ENCODE assay signal across 29 cellular contexts in the genomic region with DNA sequence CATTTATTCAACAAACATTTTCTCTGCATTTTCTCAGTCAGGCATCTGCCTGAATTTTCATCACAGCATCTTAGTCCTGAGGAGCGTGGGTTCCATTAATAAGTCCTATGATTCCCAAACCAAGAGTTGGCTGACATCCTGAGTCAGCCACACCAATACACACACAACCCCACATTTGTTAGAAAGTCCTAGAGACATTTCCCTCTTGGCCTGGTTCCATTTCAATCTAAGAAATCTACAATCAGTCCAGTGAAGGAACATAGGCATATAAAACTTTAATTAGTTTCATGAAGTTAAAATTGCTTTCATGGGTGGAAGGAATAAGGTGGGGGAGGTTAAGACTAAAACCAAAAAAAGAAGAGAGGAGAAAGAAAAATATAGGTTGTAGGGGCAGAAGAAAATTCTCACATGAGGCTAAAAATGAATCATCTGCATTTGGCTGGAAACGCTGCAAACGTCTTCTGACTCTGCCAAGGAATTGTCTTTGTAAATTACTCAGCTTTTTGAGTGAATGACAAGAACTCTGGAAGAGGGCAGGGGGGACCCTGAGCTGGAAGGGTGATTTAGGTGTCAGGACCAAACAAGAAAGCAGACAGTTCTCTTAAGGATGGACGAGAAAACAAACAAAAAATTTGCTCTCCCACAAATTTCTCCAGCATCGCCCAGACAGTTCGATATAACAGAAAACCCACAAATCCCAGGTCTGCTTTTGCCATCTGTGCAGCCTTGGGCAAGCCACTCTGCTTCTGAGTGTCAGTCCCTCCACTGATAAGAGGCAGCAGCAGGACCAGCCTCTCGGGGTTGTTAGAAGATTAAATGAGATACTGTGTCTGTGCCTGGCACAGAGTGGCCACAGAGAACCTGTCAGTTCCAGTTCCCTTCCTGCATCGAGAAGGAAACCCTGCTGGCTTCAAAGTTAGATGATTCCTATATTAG.
A peak's percentile ranks its signal among the peaks of the same experiment; 100 is the strongest.
DNase-seq lines count a peak whose midpoint lies in the region; ATAC-seq and TF ChIP-seq lines count a peak whose summit lies in the region.
"Had no signal": no experiment of that assay in that cellular context is flagged by ENCODE, and none has a peak within 500 bp of the region (broad histone marks: within the 10 kb centered on the region; RNA-seq: fewer than 3 reads in every experiment).

No MANE protein-coding gene starts in this region.

- H3K27me3 Mint-ChIP-seq in MCF 10A (ENCODE audit: insufficient read depth, unreplicated experiment): no peaks in the 10 kb centered on the region
- H3K27me3 Mint-ChIP-seq in chondrocyte (ENCODE audit: low read depth): peaks cover 8% of the 10 kb centered on the region
- H3K27me3 Mint-ChIP-seq in activated T-helper 17 cell treated with anti-CD3 and anti-CD28 coated beads, Interleukin-2, amount 50 U/mL, for 72 hours: no peaks in the 10 kb centered on the region
- H3K27me3 Mint-ChIP-seq: activated CD8-positive, alpha-beta memory T cell treated with anti-CD3 and anti-CD28 coated beads, Interleukin-2, amount 10 ng/mL, durations not matched to agents 7 days and 5 days; CD4-positive, CD25-positive, alpha-beta regulatory T cell had no signal

- H3K9me3 ChIP-seq in breast epithelium: no peaks in the 10 kb centered on the region
- H3K9me3 ChIP-seq: gastroesophageal sphincter, testis had no signal

- H3K4me3 ChIP-seq in breast epithelium: no peak overlapping the region
- H3K4me3 ChIP-seq: gastroesophageal sphincter, GM23338, hepatocyte, SJCRH30, skin epidermis, testis had no signal

- DNase-seq in MCF 10A (ENCODE audit: unreplicated experiment) (peak; percentile 59), breast epithelium (ENCODE audit: low spot score in 2 of 2) (no peak), chondrocyte (ENCODE audit: low spot score) (no peak), inferior parietal cortex (ENCODE audit: extremely low spot score) (peak; percentile 28), RKO (ENCODE audit: low spot score) (no peak), ACHN (no peak)
- DNase-seq in activated CD4-positive, alpha-beta T cell treated with anti-CD3 and anti-CD28 coated beads, Interleukin-2, amount 50 U/mL, for 1 hour: no peak
- DNase-seq: activated CD4-positive, alpha-beta T cell treated with anti-CD3 and anti-CD28 coated beads, Interleukin-2, amount 50 U/mL, for 4 hours; activated CD8-positive, alpha-beta memory T cell treated with anti-CD3 and anti-CD28 coated beads, Interleukin-2, amount 10 ng/mL, durations not matched to agents 7 days and 5 days; activated T-cell treated with anti-CD3 and anti-CD28 coated beads, Interleukin-2, amount 50 U/mL, for 48 hours; AML-193; brain microvascular endothelial cell; CD4-positive, CD25-positive, alpha-beta regulatory T cell; cortex of kidney; DMS79 treated with DMSO at 0.1 percent for 48 hours; GF-D8; Kasumi-1; left cardiac atrium; NCI-H1436 treated with DMSO at 0.1 percent for 48 hours; SJCRH30; stimulated activated naive CD4-positive, alpha-beta T cell treated with Interleukin-2 at 50 U/mL for 16 hours; T-helper 1 cell; testis had no signal

- intact Hi-C loops in MCF 10A (cut with micrococcal nuclease): no loop called here
- intact Hi-C loops in breast epithelium (cut with DNase I; ENCODE audit: low total_unique reads): no loop called here

- no peak for ATAC-seq in activated T-helper 17 cell treated with anti-CD3 and anti-CD28 coated beads, Interleukin-2, amount 50 U/mL, for 72 hours (replicated peaks)
- ATAC-seq: activated CD8-positive, alpha-beta memory T cell treated with anti-CD3 and anti-CD28 coated beads, Interleukin-2, amount 10 ng/mL, durations not matched to agents 7 days and 5 days; gastroesophageal sphincter; GM23338 had no signal

- peaks cover 23% of the 10 kb centered on the region for H3K4me1 Mint-ChIP-seq in MCF 10A (ENCODE audit: insufficient read depth, unreplicated experiment)
- peaks cover 10% of the 10 kb centered on the region for H3K4me1 Mint-ChIP-seq in chondrocyte (ENCODE audit: low read depth)
- H3K4me1 Mint-ChIP-seq in activated T-helper 17 cell treated with anti-CD3 and anti-CD28 coated beads, Interleukin-2, amount 50 U/mL, for 72 hours: no peaks in the 10 kb centered on the region
- H3K4me1 Mint-ChIP-seq: activated CD8-positive, alpha-beta memory T cell treated with anti-CD3 and anti-CD28 coated beads, Interleukin-2, amount 10 ng/mL, durations not matched to agents 7 days and 5 days; CD4-positive, CD25-positive, alpha-beta regulatory T cell had no signal

- H3K9me3 Mint-ChIP-seq in MCF 10A (ENCODE audit: unreplicated experiment): peaks cover under 1% of the 10 kb centered on the region
- H3K9me3 Mint-ChIP-seq in chondrocyte (ENCODE audit: low read depth): no peaks in the 10 kb centered on the region
- no peaks in the 10 kb centered on the region for H3K9me3 Mint-ChIP-seq in activated T-helper 17 cell treated with anti-CD3 and anti-CD28 coated beads, Interleukin-2, amount 50 U/mL, for 72 hours

- H3K36me3 Mint-ChIP-seq in MCF 10A (ENCODE audit: insufficient read depth, unreplicated experiment): no peaks in the 10 kb centered on the region
- H3K36me3 Mint-ChIP-seq in chondrocyte (ENCODE audit: low read depth): no peaks in the 10 kb centered on the region
- H3K36me3 Mint-ChIP-seq in activated T-helper 17 cell treated with anti-CD3 and anti-CD28 coated beads, Interleukin-2, amount 50 U/mL, for 72 hours (ENCODE audit: low read depth): no peaks in the 10 kb centered on the region
- H3K36me3 Mint-ChIP-seq: activated CD8-positive, alpha-beta memory T cell treated with anti-CD3 and anti-CD28 coated beads, Interleukin-2, amount 10 ng/mL, durations not matched to agents 7 days and 5 days; CD4-positive, CD25-positive, alpha-beta regulatory T cell had no signal

- no peaks in the 10 kb centered on the region for H3K27me3 ChIP-seq in breast epithelium
- H3K27me3 ChIP-seq: brain microvascular endothelial cell, gastroesophageal sphincter, hepatocyte, testis had no signal

- H3K4me3 Mint-ChIP-seq in MCF 10A (ENCODE audit: unreplicated experiment) (no peak overlapping the region), chondrocyte (ENCODE audit: unreplicated experiment) (no peak overlapping the region)
- H3K4me3 Mint-ChIP-seq in activated T-helper 17 cell treated with anti-CD3 and anti-CD28 coated beads, Interleukin-2, amount 50 U/mL, for 72 hours: no peak overlapping the region
- H3K4me3 Mint-ChIP-seq: activated CD8-positive, alpha-beta memory T cell treated with anti-CD3 and anti-CD28 coated beads, Interleukin-2, amount 10 ng/mL, durations not matched to agents 7 days and 5 days; CD4-positive, CD25-positive, alpha-beta regulatory T cell; GM23338; nephron had no signal

- H3K4me1 ChIP-seq in breast epithelium: no peaks in the 10 kb centered on the region
- H3K4me1 ChIP-seq: gastroesophageal sphincter, SJCRH30, testis had no signal

- H3K36me3 ChIP-seq in breast epithelium: no peaks in the 10 kb centered on the region
- H3K36me3 ChIP-seq: brain microvascular endothelial cell, gastroesophageal sphincter, SJCRH30 had no signal

- POLR2A ChIA-PET in MCF 10A (lab: Yijun Ruan, JAX): no interaction called here

- no peak overlapping the region for H3K27ac ChIP-seq in breast epithelium
- H3K27ac ChIP-seq: brain microvascular endothelial cell, gastroesophageal sphincter, hepatocyte, SJCRH30, skin epidermis, testis had no signal

- TF ChIP-seq CTCF in MCF 10A (IDR thresholded peaks at IDR 0.05; ENCODE audit: unreplicated experiment) (no peak), breast epithelium (IDR thresholded peaks at IDR 0.05) (no peak), chondrocyte (IDR thresholded peaks at IDR 0.05) (no peak)

- CTCF ChIA-PET in MCF 10A (lab: Yijun Ruan, JAX): interaction anchor here (0.7 kb wide), 1 partner anchor 79 kb away, joined by 3 read pairs; no protein-coding TSS in a partner anchor

- TF ChIP-seq POLR2A in breast epithelium (IDR thresholded peaks at IDR 0.05): no peak

- in situ Hi-C loops in ACHN (cut with HindIII; ENCODE audit: low pct_ligation_motif_present, low pct_unique_long_range_greater_than_20kb, low sequenced_read_pairs): no loop called here

- no TSS peak for BruUV-seq in MCF 10A (replicated peaks; lab: Mats Ljungman, UMichigan)

- peak overlapping the region; percentile 39 for H3K27ac Mint-ChIP-seq in MCF 10A (ENCODE audit: low read depth, unreplicated experiment)
- peak overlapping the region; percentile 33 for H3K27ac Mint-ChIP-seq in chondrocyte (ENCODE audit: unreplicated experiment)
- no peak overlapping the region for H3K27ac Mint-ChIP-seq in activated T-helper 17 cell treated with anti-CD3 and anti-CD28 coated beads, Interleukin-2, amount 50 U/mL, for 72 hours
- H3K27ac Mint-ChIP-seq: activated CD8-positive, alpha-beta memory T cell treated with anti-CD3 and anti-CD28 coated beads, Interleukin-2, amount 10 ng/mL, durations not matched to agents 7 days and 5 days; CD4-positive, CD25-positive, alpha-beta regulatory T cell; GM23338 had no signal

Comparison
In these comparisons a context has a peak if more than half of its experiments do, and no peak if none do; other contexts are left out.
1. DNase-seq: peak in MCF 10A (single experiment) and inferior parietal cortex (single experiment); none in breast epithelium (0 of 2), chondrocyte (single experiment), activated CD4-positive, alpha-beta T cell treated with anti-CD3 and anti-CD28 coated beads, Interleukin-2, amount 50 U/mL, for 1 hour (single experiment), RKO (single experiment) and ACHN (single experiment).